ENCODE assay signal across 30 cellular contexts in the genomic region with DNA sequence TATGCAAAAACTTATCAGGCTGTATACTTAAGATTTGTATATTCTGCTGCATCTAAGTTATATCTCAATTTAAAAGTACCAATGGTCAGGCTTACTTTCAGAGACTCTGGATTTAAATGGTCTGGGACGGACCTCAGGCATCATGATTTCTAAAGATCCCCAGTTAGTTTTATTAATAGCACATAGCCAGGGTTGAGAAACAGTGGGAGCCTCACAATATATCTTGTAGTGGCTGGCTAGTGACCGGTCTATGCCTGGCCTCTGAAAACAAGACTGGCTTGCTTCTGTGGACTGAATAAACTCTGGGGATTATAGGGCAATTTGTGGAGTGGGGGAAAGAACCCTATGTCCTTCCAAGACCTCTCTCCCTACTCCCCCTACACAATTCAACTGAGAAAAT.
"Had no signal": no experiment of that assay in that cellular context is flagged by ENCODE, and none has a peak within 500 bp of the region (broad histone marks: within the 10 kb centered on the region; RNA-seq: fewer than 3 reads in every experiment).

No MANE protein-coding gene starts in this region.

- H3K4me3 ChIP-seq: adrenal gland, body of pancreas, cardiac muscle cell, colonic mucosa, esophagus squamous epithelium had no signal

- FAIRE-seq: endometrium, endothelial cell of umbilical vein, frontal cortex had no signal

- H3K9me3 ChIP-seq: adrenal gland, body of pancreas, colonic mucosa, esophagus squamous epithelium had no signal

- H3K27ac ChIP-seq: adrenal gland, body of pancreas, cardiac muscle cell, colonic mucosa, epithelial cell of prostate, esophagus squamous epithelium had no signal

- H3K27me3 ChIP-seq: adrenal gland, body of pancreas, cardiac muscle cell, colonic mucosa, esophagus squamous epithelium had no signal

- DNase-seq: activated CD4-positive, alpha-beta memory T cell treated with anti-CD3 and anti-CD28 coated beads for 36 hours; activated CD4-positive, alpha-beta T cell treated with anti-CD3 and anti-CD28 coated beads for 36 hours; activated CD4-positive, alpha-beta T cell treated with anti-CD3 and anti-CD28 coated beads, Interleukin-2, amount 10 ng/mL, durations not matched to agents 24 days and 14 days; activated CD4-positive, CD25-positive, alpha-beta regulatory T cell; activated CD4-positive, CD25-positive, alpha-beta regulatory T cell treated with anti-CD3 and anti-CD28 coated beads, Interleukin-2, amount 50 U/mL, for 72 hours; activated CD8-positive, alpha-beta memory T cell treated with anti-CD3 and anti-CD28 coated beads, Interleukin-2, amount 10 ng/mL, durations not matched to agents 7 days and 5 days; activated CD8-positive, alpha-beta memory T cell treated with anti-CD3 and anti-CD28 coated beads, Interleukin-2, amount 50 U/mL, for 4 hours; activated CD8-positive, alpha-beta T cell treated with anti-CD3 and anti-CD28 coated beads, Interleukin-2, amount 10 ng/mL, durations not matched to agents 7 days and 5 days; activated effector memory CD4-positive, alpha-beta T cell treated with anti-CD3 and anti-CD28 coated beads, Interleukin-2, amount 50 U/mL, for 16 hours; activated naive CD4-positive, alpha-beta T cell treated with anti-CD3 and anti-CD28 coated beads for 36 hours; activated naive CD8-positive, alpha-beta T cell treated with anti-CD3 and anti-CD28 coated beads for 36 hours; activated naive CD8-positive, alpha-beta T cell treated with anti-CD3 and anti-CD28 coated beads, Interleukin-2, amount 50 U/mL, for 24 hours; activated T-cell treated with anti-CD3 and anti-CD28 coated beads, Interleukin-2, amount 50 U/mL, for 1 hour; activated T-cell treated with anti-CD3 and anti-CD28 coated beads, Interleukin-2, amount 50 U/mL, for 48 hours; adrenal gland; amygdala; aorta; body of pancreas; central memory CD4-positive, alpha-beta T cell; cerebellar nuclear complex; colonic mucosa; effector CD8-positive, alpha-beta T cell; esophagus squamous epithelium; head of caudate nucleus; T-helper 2 cell had no signal

- ATAC-seq: activated CD4-positive, alpha-beta T cell treated with anti-CD3 and anti-CD28 coated beads for 36 hours; activated CD8-positive, alpha-beta memory T cell treated with anti-CD3 and anti-CD28 coated beads, Interleukin-2, amount 10 ng/mL, durations not matched to agents 7 days and 5 days; activated CD8-positive, alpha-beta T cell treated with anti-CD3 and anti-CD28 coated beads, Interleukin-2, amount 10 ng/mL, durations not matched to agents 7 days and 5 days; activated naive CD8-positive, alpha-beta T cell treated with anti-CD3 and anti-CD28 coated beads, Interleukin-2, amount 50 U/mL, for 24 hours; body of pancreas had no signal

- H3K36me3 ChIP-seq: adrenal gland, cardiac muscle cell, colonic mucosa, esophagus squamous epithelium had no signal
